In genomic region chr11:64987998-64988854, GRCh38 we compare ENCODE assay signal across 22 cellular contexts. TPM values are rescaled to one million over a fixed set of nuclear protein-coding genes. Genes with fewer than 3 reads are reported as not detected.
"Had no signal": no experiment of that assay in that cellular context is flagged by ENCODE, and none has a peak within 500 bp of the region (broad histone marks: within the 10 kb centered on the region; RNA-seq: fewer than 3 reads in every experiment).

No MANE protein-coding gene starts in this region.

- H3K36me3 ChIP-seq: esophagus squamous epithelium, prostate gland, suprapubic skin had no signal

- H3K4me1 ChIP-seq: prostate gland had no signal

- H3K27me3 ChIP-seq: esophagus squamous epithelium, hepatocyte, suprapubic skin had no signal

- DNase-seq: activated CD4-positive, alpha-beta memory T cell treated with anti-CD3 and anti-CD28 coated beads, Interleukin-2, amount 10 ng/mL, durations not matched to agents 7 days and 5 days; activated effector memory CD4-positive, alpha-beta T cell treated with anti-CD3 and anti-CD28 coated beads, Interleukin-2, amount 50 U/mL, for 16 hours; activated naive CD8-positive, alpha-beta T cell treated with anti-CD3 and anti-CD28 coated beads, Interleukin-2, amount 10 ng/mL, durations not matched to agents 7 days and 5 days; activated T-cell treated with anti-CD3 and anti-CD28 coated beads, Interleukin-2, amount 50 U/mL, for 24 hours; anterior cingulate cortex; cortex of kidney; effector CD8-positive, alpha-beta T cell; esophagus squamous epithelium; islet precursor cell; nephron progenitor cell; right cardiac atrium; small intestine; T-helper 9 cell; trophoblast cell had no signal

- H3K4me3 ChIP-seq: esophagus squamous epithelium, hepatocyte, prostate gland, suprapubic skin had no signal

- H3K27ac ChIP-seq: esophagus squamous epithelium, hepatocyte, prostate gland, suprapubic skin had no signal

- H3K9me3 ChIP-seq: esophagus squamous epithelium, prostate gland, suprapubic skin had no signal

RNA-seq across cellular contexts. Expression of gene MAJIN, which starts 16.3 kb away (rescaled TPM):
- total RNA-seq: activated naive CD8-positive, alpha-beta T cell treated with anti-CD3 and anti-CD28 coated beads, Interleukin-2, amount 10 ng/mL, durations not matched to agents 7 days and 5 days; endothelial cell of umbilical vein; esophagus squamous epithelium; fibroblast of villous mesenchyme; glomerular endothelial cell; hepatocyte; lower leg skin; osteoblast; right cardiac atrium; suprapubic skin had no signal

RNA-seq across cellular contexts. Expression of gene GPHA2, which starts 52.5 kb away (rescaled TPM):
- total RNA-seq: activated CD4-positive, alpha-beta memory T cell treated with anti-CD3 and anti-CD28 coated beads, Interleukin-2, amount 10 ng/mL, durations not matched to agents 7 days and 5 days; activated naive CD8-positive, alpha-beta T cell treated with anti-CD3 and anti-CD28 coated beads, Interleukin-2, amount 10 ng/mL, durations not matched to agents 7 days and 5 days; endothelial cell of umbilical vein; esophagus squamous epithelium; fibroblast of villous mesenchyme; glomerular endothelial cell; hepatocyte; lower leg skin; osteoblast; prostate gland; right cardiac atrium; suprapubic skin had no signal
